9 cellular contexts compared by ENCODE assay signal in the genomic region with DNA sequence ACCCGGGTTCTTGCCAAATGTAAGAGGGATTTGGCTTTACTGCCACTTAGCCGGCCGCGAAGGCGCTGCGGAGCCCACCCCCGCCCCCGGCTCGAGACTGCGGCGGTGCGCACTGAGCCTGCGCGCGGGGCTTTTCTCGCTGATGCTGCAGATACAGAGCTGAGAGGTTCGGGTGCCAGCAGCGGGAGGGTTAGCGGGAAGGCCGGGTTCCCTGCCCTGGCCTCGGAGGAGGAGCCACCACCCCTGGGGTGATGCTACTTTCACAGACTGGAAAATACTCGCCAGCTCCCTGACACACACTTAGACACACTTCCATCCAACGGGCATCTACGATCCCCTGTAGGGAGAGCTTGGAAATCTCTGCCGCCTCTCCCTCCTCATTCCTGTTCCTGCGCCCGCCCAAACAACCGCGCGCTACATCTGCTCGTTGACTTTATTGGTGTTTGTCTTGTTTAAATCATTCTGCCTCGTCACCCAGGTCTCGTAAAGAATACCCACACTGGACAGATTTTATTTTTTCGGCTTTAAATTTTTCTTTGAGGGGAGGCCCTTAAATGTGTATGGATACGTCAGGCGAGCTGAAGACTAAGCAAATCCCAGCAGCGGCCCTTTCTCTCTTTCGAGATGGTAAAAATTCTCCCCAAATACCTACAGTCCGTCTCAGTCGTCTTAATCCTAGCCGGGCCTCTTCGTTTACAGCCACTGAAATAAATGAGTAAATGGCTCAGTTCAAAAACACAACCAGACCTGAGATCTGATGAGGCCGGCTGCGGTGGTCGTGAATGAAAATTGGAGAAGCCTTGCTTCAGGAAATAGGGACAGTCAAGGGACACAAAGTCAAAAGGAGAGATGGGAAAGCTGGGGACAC. TPM values are rescaled to one million over a fixed set of nuclear protein-coding genes. Genes with fewer than 3 reads are reported as not detected.
DNase-seq lines count a peak whose midpoint lies in the region; ATAC-seq, FAIRE-seq and TF ChIP-seq lines count a peak whose summit lies in the region.
"Had no signal": no experiment of that assay in that cellular context is flagged by ENCODE, and none has a peak within 500 bp of the region (broad histone marks: within the 10 kb centered on the region; RNA-seq: fewer than 3 reads in every experiment).

No MANE protein-coding gene starts in this region.

- TF ChIP-seq POLR2A in GM12891 (IDR thresholded peaks at IDR 0.05; ENCODE audit: low read depth, low read length): no peak

- peak overlapping the region; percentile 69 for H3K4me3 ChIP-seq in fibroblast of pulmonary artery (replicated peaks; ENCODE audit: low read depth, low read length)

- H3K27me3 Mint-ChIP-seq in activated T-cell treated with anti-CD3 and anti-CD28 coated beads, Interleukin-2, amount 50 U/mL, for 72 hours (ENCODE audit: low read depth): peaks cover 50% of the 10 kb centered on the region
- peaks cover 38% of the 10 kb centered on the region for H3K27me3 Mint-ChIP-seq in nephron progenitor cell (ENCODE audit: low read depth, poor library complexity)

- peak overlapping the region; percentile 79 to 81 for H3K4me3 Mint-ChIP-seq in activated T-cell treated with anti-CD3 and anti-CD28 coated beads, Interleukin-2, amount 50 U/mL, for 72 hours
- peak overlapping the region; percentile 91 for H3K4me3 Mint-ChIP-seq in nephron progenitor cell

- no peak for DNase-seq in activated T-cell treated with anti-CD3 and anti-CD28 coated beads, Interleukin-2, amount 50 U/mL, for 72 hours
- DNase-seq in activated T-cell treated with anti-CD3 and anti-CD28 coated beads, Interleukin-2, amount 50 U/mL, for 48 hours: no peak
- DNase-seq in SK-MEL-5 (ENCODE audit: low read depth, low spot score) (peak; percentile 53), fibroblast of pulmonary artery (ENCODE audit: low read depth) (peak; percentile 31), nephron progenitor cell (peak; percentile 74), 8988T (no peak), GM12891 (ENCODE audit: insufficient read length, low spot score) (no peak)

- no peak for TF ChIP-seq CTCF in fibroblast of pulmonary artery (IDR thresholded peaks at IDR 0.05; ENCODE audit: low read length, missing control alignments)
- TF ChIP-seq CTCF in nephron progenitor cell (IDR thresholded peaks at IDR 0.05): no peak

- peaks cover 38% of the 10 kb centered on the region for H3K4me1 Mint-ChIP-seq in activated T-cell treated with anti-CD3 and anti-CD28 coated beads, Interleukin-2, amount 50 U/mL, for 72 hours (ENCODE audit: low read depth)
- peaks cover 55% of the 10 kb centered on the region for H3K4me1 Mint-ChIP-seq in nephron progenitor cell

- in situ Hi-C loops in SK-MEL-5 (cut with HindIII; ENCODE audit: low pct_unique_long_range_greater_than_20kb, low sequenced_read_pairs): no loop called here

- no peaks in the 10 kb centered on the region for H3K9me3 Mint-ChIP-seq in activated T-cell treated with anti-CD3 and anti-CD28 coated beads, Interleukin-2, amount 50 U/mL, for 72 hours
- no peaks in the 10 kb centered on the region for H3K9me3 Mint-ChIP-seq in nephron progenitor cell

- FAIRE-seq in GM12891 (lab: Jason Lieb, UNC): no peak
- FAIRE-seq: GM18507 had no signal

- peaks cover 0 to 6% of the 10 kb centered on the region in 2 donors for H3K36me3 Mint-ChIP-seq in activated T-cell treated with anti-CD3 and anti-CD28 coated beads, Interleukin-2, amount 50 U/mL, for 72 hours (ENCODE audit: insufficient read depth in 2 of 2)
- H3K36me3 Mint-ChIP-seq in nephron progenitor cell (ENCODE audit: low read depth): no peaks in the 10 kb centered on the region

- ATAC-seq in activated T-cell treated with anti-CD3 and anti-CD28 coated beads, Interleukin-2, amount 50 U/mL, for 72 hours (replicated peaks in 1 of 2): no peak
- ATAC-seq in HG03457 (IDR thresholded peaks at IDR 0.05; ENCODE audit: unreplicated experiment): no peak

- no peak overlapping the region for H3K27ac Mint-ChIP-seq in activated T-cell treated with anti-CD3 and anti-CD28 coated beads, Interleukin-2, amount 50 U/mL, for 72 hours
- no peak overlapping the region for H3K27ac Mint-ChIP-seq in nephron progenitor cell

TF ChIP-seq in GM12891, 5 proteins besides CTCF, POLR2A, EP300 and RAD21:
- TF ChIP-seq PAX5 (IDR thresholded peaks at IDR 0.05; ENCODE audit: insufficient read depth, low read length, severe bottlenecking) (no peak), POLR2AphosphoS5 (IDR thresholded peaks at IDR 0.05; ENCODE audit: low read depth, low read length) (no peak), TAF1 (IDR thresholded peaks at IDR 0.05; ENCODE audit: low read depth, low read length) (no peak), SPI1 (IDR thresholded peaks at IDR 0.05; ENCODE audit: low read depth, low read length) (no peak), POU2F2 (IDR thresholded peaks at IDR 0.05; ENCODE audit: low read depth, low read length) (no peak)

RNA-seq across cellular contexts. Expression of a gene that starts 1.9 kb away (rescaled TPM):
- total RNA-seq in activated T-cell treated with anti-CD3 and anti-CD28 coated beads, Interleukin-2, amount 50 U/mL, for 72 hours: not detected
- 36.8 and 40.5 TPM in 2 replicates for total RNA-seq in SK-MEL-5 (2014; rRNA removed; shearing (Covaris generic))
- polyA plus RNA-seq in SK-MEL-5 (2015; cell fraction: cytosol; rRNA removed): 53.0 and 70.2 TPM in 2 replicates
- 29.9 and 37.7 TPM in 2 replicates for polyA plus RNA-seq in SK-MEL-5 (2015; cell fraction: nucleus; rRNA removed)
- not detected for polyA plus RNA-seq in GM12891 (2012; ENCODE audit: low read depth, missing spikeins)

Comparison
In these comparisons a context has a peak if more than half of its experiments do, and no peak if none do; other contexts are left out.
1. DNase-seq: peak in SK-MEL-5 (single experiment), fibroblast of pulmonary artery (single experiment) and nephron progenitor cell (single experiment); none in activated T-cell treated with anti-CD3 and anti-CD28 coated beads, Interleukin-2, amount 50 U/mL, for 72 hours (0 of 2), activated T-cell treated with anti-CD3 and anti-CD28 coated beads, Interleukin-2, amount 50 U/mL, for 48 hours (0 of 2), 8988T (single experiment) and GM12891 (single experiment).
2. RNA of a gene that starts 1.9 kb away (total RNA-seq): 36.8 to 40.5 TPM in SK-MEL-5; not detected in activated T-cell treated with anti-CD3 and anti-CD28 coated beads, Interleukin-2, amount 50 U/mL, for 72 hours; every median in the first group is over 10 times any median in the second.